ENCODE assay signal across 8 cellular contexts in the genomic region with DNA sequence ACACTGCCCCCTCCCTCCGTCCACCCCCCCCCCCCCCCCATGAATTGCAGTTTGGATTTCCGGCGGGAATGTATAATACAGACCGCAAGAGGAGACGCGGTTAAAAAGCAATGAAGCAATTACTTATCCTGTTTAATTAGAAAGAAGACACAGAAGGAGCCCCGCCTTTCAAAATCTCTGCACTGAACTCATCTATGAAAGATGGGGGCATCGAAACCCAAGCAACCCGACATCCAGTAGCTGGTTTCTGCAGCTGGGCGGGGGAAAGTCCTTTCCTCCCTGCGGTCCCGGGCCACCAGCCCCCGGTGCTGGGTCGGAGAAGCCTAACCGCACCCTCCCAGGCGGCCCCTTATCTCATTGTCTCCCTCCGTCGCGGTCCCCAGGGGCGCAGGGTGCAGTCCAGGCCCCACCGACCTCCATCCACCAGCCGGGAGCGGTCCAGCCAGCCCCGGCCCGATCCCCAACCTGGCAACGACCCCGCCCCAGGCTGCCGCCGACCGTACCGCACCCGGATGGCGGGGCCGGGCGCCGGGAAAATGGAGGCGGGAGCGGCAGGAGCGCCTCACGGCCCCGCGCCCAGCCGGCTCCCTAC. TPM values are rescaled to one million over a fixed set of nuclear protein-coding genes. Genes with fewer than 3 reads are reported as not detected.
DNase-seq lines count a peak whose midpoint lies in the region; ATAC-seq and TF ChIP-seq lines count a peak whose summit lies in the region.

No MANE protein-coding gene starts in this region.

- peak overlapping the region; percentile 35 to 47 for H3K4me3 ChIP-seq in neutrophil (ENCODE audit: low read depth in 1 of 2, low read length in 1 of 2)
- peak overlapping the region; percentile 98 for H3K4me3 ChIP-seq in upper lobe of right lung

- intact Hi-C loops in upper lobe of right lung (cut with DNase I), result no loop called here

- TF ChIP-seq CTCF in neutrophil (IDR thresholded peaks at IDR 0.05) (no peak), upper lobe of right lung (IDR thresholded peaks at IDR 0.05) (no peak)

- H3K9me3 ChIP-seq in neutrophil (no peaks in the 10 kb centered on the region), upper lobe of right lung (no peaks in the 10 kb centered on the region)

- no peak overlapping the region for H3K27ac ChIP-seq in neutrophil
- H3K27ac ChIP-seq in upper lobe of right lung, result peak overlapping the region; percentile 92

- H3K4me1 ChIP-seq in neutrophil (ENCODE audit: control insufficient read depth in 1 of 2, insufficient read depth in 1 of 2, low read depth in 1 of 2, low read length in 1 of 2) (peaks cover 6 to 11% of the 10 kb centered on the region in 2 experiments), upper lobe of right lung (peaks cover 23% of the 10 kb centered on the region)

- H3K36me3 ChIP-seq in neutrophil (no peaks in the 10 kb centered on the region), upper lobe of right lung (no peaks in the 10 kb centered on the region)

- H3K27me3 ChIP-seq in neutrophil (peaks cover 100% of the 10 kb centered on the region), upper lobe of right lung (no peaks in the 10 kb centered on the region)

- DNase-seq in CD1c-positive myeloid dendritic cell (ENCODE audit: extremely low spot score), result peak; percentile 34
- peak; percentile 4 for DNase-seq in LoVo (ENCODE audit: low spot score)
- DNase-seq in activated T-cell treated with anti-CD3 and anti-CD28 coated beads for 24 hours (ENCODE audit: low read depth), result peak; percentile 10
- peak; percentile 2 for DNase-seq in fibroblast of gingiva (ENCODE audit: low read depth)
- DNase-seq in upper lobe of right lung, result no peak
- no peak for DNase-seq in NCI-H446 treated with DMSO at 0.1 percent for 48 hours (lab: John Stamatoyannopoulos, UW)

- ATAC-seq in GM21526 (IDR thresholded peaks at IDR 0.05; ENCODE audit: low FRiP score, unreplicated experiment) (peak; percentile 46), upper lobe of right lung (no peak)

RNA-seq across cellular contexts. Expression of a gene that starts 0.5 kb away (rescaled TPM):
- total RNA-seq in upper lobe of right lung, result 93.4 TPM

Comparison
In these comparisons a context has a peak if more than half of its experiments do, and no peak if none do; other contexts are left out.
1. DNase-seq: peak in CD1c-positive myeloid dendritic cell (single experiment), LoVo (single experiment), activated T-cell treated with anti-CD3 and anti-CD28 coated beads for 24 hours (single experiment) and fibroblast of gingiva (single experiment); none in upper lobe of right lung (single experiment) and NCI-H446 treated with DMSO at 0.1 percent for 48 hours (single experiment).